ENCODE assay signal across 1 cellular context in the genomic region with DNA sequence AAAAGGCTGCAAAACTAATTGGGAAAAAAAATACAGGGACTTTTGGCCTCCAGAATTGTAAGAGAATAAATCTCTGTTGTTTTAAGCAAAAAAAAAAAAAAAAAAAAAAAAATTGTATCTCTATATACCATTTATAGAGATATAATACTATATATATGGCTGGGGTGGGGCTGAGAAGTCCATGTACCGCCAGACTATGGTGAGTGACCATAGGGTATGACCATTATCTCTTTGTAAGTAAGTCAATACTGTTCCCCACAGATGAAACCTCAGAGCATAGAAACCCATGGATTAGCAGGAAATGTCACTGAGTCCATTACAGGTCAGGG.
TF ChIP-seq lines count a peak whose summit lies in the region.

No MANE protein-coding gene starts in this region.

TF ChIP-seq in IMR-90, 13 proteins besides CTCF, POLR2A, EP300 and RAD21 (continued from another document):
- TF ChIP-seq CEBPB (IDR thresholded peaks at IDR 0.05; ENCODE audit: low read depth, low read length) = no peak
- TF ChIP-seq, protein P1, sequence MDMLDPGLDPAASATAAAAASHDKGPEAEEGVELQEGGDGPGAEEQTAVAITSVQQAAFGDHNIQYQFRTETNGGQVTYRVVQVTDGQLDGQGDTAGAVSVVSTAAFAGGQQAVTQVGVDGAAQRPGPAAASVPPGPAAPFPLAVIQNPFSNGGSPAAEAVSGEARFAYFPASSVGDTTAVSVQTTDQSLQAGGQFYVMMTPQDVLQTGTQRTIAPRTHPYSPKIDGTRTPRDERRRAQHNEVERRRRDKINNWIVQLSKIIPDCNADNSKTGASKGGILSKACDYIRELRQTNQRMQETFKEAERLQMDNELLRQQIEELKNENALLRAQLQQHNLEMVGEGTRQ (IDR thresholded peaks at IDR 0.05; ENCODE audit: low read depth, low read length) = no peak
- no peak for TF ChIP-seq FOS (IDR thresholded peaks at IDR 0.05; ENCODE audit: low read depth, low read length)
- TF ChIP-seq RFX5 (IDR thresholded peaks at IDR 0.05; ENCODE audit: low read depth, low read length) = no peak
- no peak for TF ChIP-seq NFE2L2 (IDR thresholded peaks at IDR 0.05; ENCODE audit: low read depth, low read length)
